Comparison of ENCODE assay signal across 18 cellular contexts in genomic region chr9:87610200-87611155, GRCh38.
A peak's percentile ranks its signal among the peaks of the same experiment; 100 is the strongest.
DNase-seq lines count a peak whose midpoint lies in the region; ATAC-seq and TF ChIP-seq lines count a peak whose summit lies in the region.
"Had no signal": no experiment of that assay in that cellular context is flagged by ENCODE, and none has a peak within 500 bp of the region (broad histone marks: within the 10 kb centered on the region; RNA-seq: fewer than 3 reads in every experiment).

No MANE protein-coding gene starts in this region.

- no peak for TF ChIP-seq POLR2A in vagina (IDR thresholded peaks at IDR 0.05)

- H3K27me3 ChIP-seq in rectal smooth muscle tissue (ENCODE audit: control insufficient read depth, insufficient read depth, low read length) = no peaks in the 10 kb centered on the region
- H3K27me3 ChIP-seq in vagina = no peaks in the 10 kb centered on the region
- no peaks in the 10 kb centered on the region for H3K27me3 ChIP-seq in naive thymus-derived CD4-positive, alpha-beta T cell (ENCODE audit: control insufficient read depth in 2 of 2, insufficient read depth in 2 of 2, low read length in 2 of 2)

- H3K27me3 Mint-ChIP-seq in naive thymus-derived CD4-positive, alpha-beta T cell = peaks cover 4 to 27% (median 12%) of the 10 kb centered on the region in 5 donors

- H3K27ac ChIP-seq in SK-N-MC = peak overlapping the region; percentile 62
- H3K27ac ChIP-seq in rectal smooth muscle tissue (ENCODE audit: low read depth, low read length) = peak overlapping the region; percentile 42
- H3K27ac ChIP-seq in vagina = no peak overlapping the region
- H3K27ac ChIP-seq in naive thymus-derived CD4-positive, alpha-beta T cell (ENCODE audit: low read depth, low read length) = no peak overlapping the region

- no peak overlapping the region for H3K9ac ChIP-seq in SK-N-MC (ENCODE audit: insufficient read length)
- H3K9ac ChIP-seq in rectal smooth muscle tissue (ENCODE audit: low read length) = no peak overlapping the region

- in situ Hi-C loops in KBM-7 (cut with MboI; ENCODE audit: low pct_unique_long_range_greater_than_20kb, low sequenced_read_pairs) = no loop called here

- no peak for TF ChIP-seq CTCF in vagina (IDR thresholded peaks at IDR 0.05)

- no peak overlapping the region for H3K4me3 ChIP-seq in SK-N-MC
- H3K4me3 ChIP-seq in rectal smooth muscle tissue (ENCODE audit: low read length) = no peak overlapping the region
- H3K4me3 ChIP-seq in vagina = no peak overlapping the region
- no peak overlapping the region for H3K4me3 ChIP-seq in naive thymus-derived CD4-positive, alpha-beta T cell (ENCODE audit: low read length)

- no peak overlapping the region for H3K4me3 Mint-ChIP-seq in naive thymus-derived CD4-positive, alpha-beta T cell
- H3K4me3 Mint-ChIP-seq: activated naive CD8-positive, alpha-beta T cell treated with anti-CD3 and anti-CD28 coated beads, Interleukin-2, amount 50 U/mL, for 24 hours; activated T-helper 17 cell treated with anti-CD3 and anti-CD28 coated beads, Interleukin-2, amount 50 U/mL, for 72 hours; IgD-negative memory B cell; immature natural killer cell had no signal

- H3K9me3 Mint-ChIP-seq in naive thymus-derived CD4-positive, alpha-beta T cell = peaks cover 0 to 5% (median 0%) of the 10 kb centered on the region in 11 donors
- H3K9me3 Mint-ChIP-seq: activated T-helper 17 cell treated with anti-CD3 and anti-CD28 coated beads, Interleukin-2, amount 50 U/mL, for 72 hours; immature natural killer cell had no signal

- ATAC-seq in naive thymus-derived CD4-positive, alpha-beta T cell = no peak
- ATAC-seq: activated naive CD8-positive, alpha-beta T cell treated with anti-CD3 and anti-CD28 coated beads, Interleukin-2, amount 50 U/mL, for 24 hours; activated T-helper 17 cell treated with anti-CD3 and anti-CD28 coated beads, Interleukin-2, amount 50 U/mL, for 72 hours; sciatic nerve had no signal

- peaks cover 59% of the 10 kb centered on the region for H3K36me3 ChIP-seq in SK-N-MC (ENCODE audit: insufficient read depth, low read length)
- no peaks in the 10 kb centered on the region for H3K36me3 ChIP-seq in rectal smooth muscle tissue (ENCODE audit: control insufficient read depth, insufficient read depth, low read length)
- no peaks in the 10 kb centered on the region for H3K36me3 ChIP-seq in vagina
- no peaks in the 10 kb centered on the region for H3K36me3 ChIP-seq in naive thymus-derived CD4-positive, alpha-beta T cell (ENCODE audit: control insufficient read depth in 2 of 3, insufficient read depth in 3 of 3, low read length in 3 of 3)

- peaks cover under 1 to 17% (median 8%) of the 10 kb centered on the region in 7 donors for H3K4me1 Mint-ChIP-seq in naive thymus-derived CD4-positive, alpha-beta T cell
- H3K4me1 Mint-ChIP-seq: activated T-helper 17 cell treated with anti-CD3 and anti-CD28 coated beads, Interleukin-2, amount 50 U/mL, for 72 hours; IgD-negative memory B cell; immature natural killer cell had no signal

- no peaks in the 10 kb centered on the region for H3K36me3 Mint-ChIP-seq in naive thymus-derived CD4-positive, alpha-beta T cell
- H3K36me3 Mint-ChIP-seq: IgD-negative memory B cell, immature natural killer cell had no signal

- POLR2A ChIA-PET in naive thymus-derived CD4-positive, alpha-beta T cell (lab: Charles Lee) = no interaction called here

- DNase-seq in SK-N-MC (ENCODE audit: low read depth, low spot score) = no peak
- peak; percentile 22 for DNase-seq in dedifferentiated amniotic fluid mesenchymal stem cell (ENCODE audit: extremely low spot score)
- peak; percentile 43 for DNase-seq in iris pigment epithelial cell (ENCODE audit: low read depth)
- DNase-seq in vagina (ENCODE audit: extremely low spot score in 2 of 2) = no peak
- no peak for DNase-seq in naive thymus-derived CD4-positive, alpha-beta T cell
- DNase-seq in KBM-7 = no peak
- DNase-seq in SHP77 treated with DMSO at 0.1 percent for 48 hours (lab: John Stamatoyannopoulos, UW) = no peak
- DNase-seq: activated CD4-positive, CD25-positive, alpha-beta regulatory T cell treated with anti-CD3 and anti-CD28 coated beads, Interleukin-2, amount 50 U/mL, for 72 hours; activated naive CD8-positive, alpha-beta T cell treated with anti-CD3 and anti-CD28 coated beads, Interleukin-2, amount 50 U/mL, for 24 hours; immature natural killer cell; NCI-H2081; SIG-M5; stimulated activated CD4-positive, alpha-beta T cell treated with anti-CD3 and anti-CD28 coated beads, Interleukin-4, amount 100 ng/mL, for 1 hour; substantia nigra had no signal

- no peaks in the 10 kb centered on the region for H3K9me3 ChIP-seq in SK-N-MC (ENCODE audit: low read depth, low read length)
- no peaks in the 10 kb centered on the region for H3K9me3 ChIP-seq in vagina
- H3K9me3 ChIP-seq in naive thymus-derived CD4-positive, alpha-beta T cell (ENCODE audit: control insufficient read depth in 2 of 3, low read length in 3 of 3) = no peaks in the 10 kb centered on the region

- CTCF ChIA-PET in naive thymus-derived CD4-positive, alpha-beta T cell (lab: Charles Lee) = no interaction called here

- intact Hi-C loops in vagina (cut with DNase I) = no loop called here
- intact Hi-C loops in naive thymus-derived CD4-positive, alpha-beta T cell (cut with micrococcal nuclease) = no loop called here

- no peak overlapping the region for H3K27ac Mint-ChIP-seq in naive thymus-derived CD4-positive, alpha-beta T cell
- H3K27ac Mint-ChIP-seq: activated naive CD8-positive, alpha-beta T cell treated with anti-CD3 and anti-CD28 coated beads, Interleukin-2, amount 50 U/mL, for 24 hours; activated T-helper 17 cell treated with anti-CD3 and anti-CD28 coated beads, Interleukin-2, amount 50 U/mL, for 72 hours; IgD-negative memory B cell; immature natural killer cell had no signal

- peaks cover 17% of the 10 kb centered on the region for H3K4me1 ChIP-seq in rectal smooth muscle tissue (ENCODE audit: control insufficient read depth, insufficient read depth, low read length)
- H3K4me1 ChIP-seq in vagina = no peaks in the 10 kb centered on the region
- peaks cover 0 to under 1% of the 10 kb centered on the region in 2 donors for H3K4me1 ChIP-seq in naive thymus-derived CD4-positive, alpha-beta T cell (ENCODE audit: control insufficient read depth in 2 of 2, insufficient read depth in 2 of 2, low read length in 2 of 2)

Comparison
In these comparisons a context has a peak if more than half of its experiments do, and no peak if none do; other contexts are left out.
1. DNase-seq: peak in dedifferentiated amniotic fluid mesenchymal stem cell (single experiment) and iris pigment epithelial cell (single experiment); none in SK-N-MC (single experiment), vagina (0 of 2), naive thymus-derived CD4-positive, alpha-beta T cell (0 of 9), KBM-7 (single experiment) and SHP77 treated with DMSO at 0.1 percent for 48 hours (single experiment).
2. H3K27ac ChIP-seq: peak in SK-N-MC (single experiment) and rectal smooth muscle tissue (single experiment); none in vagina (single experiment) and naive thymus-derived CD4-positive, alpha-beta T cell (single experiment).